ENCODE assay signal across 8 cellular contexts in genomic region chr3:49411968-49412631, GRCh38. TPM values are rescaled to one million over a fixed set of nuclear protein-coding genes. Genes with fewer than 3 reads are reported as not detected.
DNase-seq lines count a peak whose midpoint lies in the region; ATAC-seq, FAIRE-seq and TF ChIP-seq lines count a peak whose summit lies in the region.

RHOA (minus strand) TSS chr3:49411976; CDS start chr3:49375589, 36,387 bp downstream.
TCTA (plus strand) TSS chr3:49412423; CDS start chr3:49412427, 4 bp downstream.

- peak within 1 kb of the TSS; percentile 87 for H2BK120ac ChIP-seq in trophoblast cell (ENCODE audit: insufficient read depth, low read length, poor library complexity)

- H3K27me3 ChIP-seq in trophoblast cell (ENCODE audit: insufficient read depth, low read length) (no peaks in the 10 kb centered on the region), transverse colon (no peaks in the 10 kb centered on the region)

- peak within 1 kb of the TSS; percentile 97 for H2BK5ac ChIP-seq in trophoblast cell (ENCODE audit: low read depth, low read length, poor library complexity)

- H3K9me3 Mint-ChIP-seq in T-cell: no peaks in the 10 kb centered on the region

- peak; percentile 1 for TF ChIP-seq EP300 in transverse colon (IDR thresholded peaks at IDR 0.05; ENCODE audit: low read depth)

- H3K27me3 Mint-ChIP-seq in T-cell: no peaks in the 10 kb centered on the region

- H3K79me2 ChIP-seq in trophoblast cell (ENCODE audit: control insufficient read depth, insufficient read depth, low read length, poor library complexity): peaks cover 20% of the 10 kb centered on the region

- H3K4me3 Mint-ChIP-seq in T-cell: peak within 1 kb of the TSS; percentile 88 to 94 (median 91)

- H3K9ac ChIP-seq in trophoblast cell (ENCODE audit: low read length): peak within 1 kb of the TSS; percentile 94

- H3K27ac ChIP-seq in adipose tissue (ENCODE audit: low read depth, low read length) (peak within 1 kb of the TSS; percentile 99), trophoblast cell (ENCODE audit: low read depth, low read length) (peak within 1 kb of the TSS; percentile 92), transverse colon (peak within 1 kb of the TSS; percentile 98 to 99 (median 98))

- DNase-seq in GM12891 (ENCODE audit: insufficient read length, low spot score) (peak; percentile 93), NCI-H1436 treated with DMSO at 0.1 percent for 48 hours (lab: John Stamatoyannopoulos, UW) (peak; percentile 85), T-cell (peak; percentile 95 to 100 (median 99)), cardiac septum (ENCODE audit: low spot score) (peak; percentile 99), trophoblast cell (peak; percentile 100), transverse colon (peak; percentile 99)

- in situ Hi-C loops in transverse colon (cut with MboI; ENCODE audit: low pct_ligation_motif_present in 1 of 4, low pct_unique_long_range_greater_than_20kb in 1 of 4, low sequenced_read_pairs in 3 of 4): no loop called here

- 0% methylated on average over 62 of the region's 62 CpGs for WGBS in adipose tissue, 3 donors
- no CpG with 5 or more reads among the region's 62 CpGs for WGBS in trophoblast cell (ENCODE audit: extremely low coverage, insufficient coverage, insufficient read length)
- 1% methylated on average over 30 of the region's 62 CpGs; no CpG with 5 or more reads in 1 of the 2 donors for WGBS in transverse colon (ENCODE audit: low coverage in 1 of 2), 2 donors

- peak within 1 kb of the TSS; percentile 99 for H3K14ac ChIP-seq in trophoblast cell (ENCODE audit: low read length)

- peak within 1 kb of the TSS; percentile 98 for H4K91ac ChIP-seq in trophoblast cell (ENCODE audit: low read depth, low read length)

- H3K36me3 ChIP-seq in trophoblast cell (ENCODE audit: control insufficient read depth in 1 of 2, insufficient read depth in 2 of 2, low read length in 2 of 2): peaks cover 2 to 11% of the 10 kb centered on the region in 2 experiments
- H3K36me3 ChIP-seq in transverse colon: no peaks in the 10 kb centered on the region

- H3K9me3 ChIP-seq in trophoblast cell (ENCODE audit: insufficient read depth, low read depth, low read length) (peaks cover 2% of the 10 kb centered on the region), transverse colon (no peaks in the 10 kb centered on the region)

- TF ChIP-seq POLR2A in GM12891 (IDR thresholded peaks at IDR 0.05; ENCODE audit: low read depth, low read length) (peak; percentile 98), transverse colon (IDR thresholded peaks at IDR 0.05) (peak; percentile 98)

- peak within 1 kb of the TSS; percentile 94 for H2AFZ ChIP-seq in trophoblast cell (ENCODE audit: insufficient read depth, low read length, poor library complexity)

- H2AK5ac ChIP-seq in trophoblast cell (ENCODE audit: low read length): peak within 1 kb of the TSS; percentile 97

- no peak for TF ChIP-seq CTCF in transverse colon (IDR thresholded peaks at IDR 0.05)

- H3K18ac ChIP-seq in trophoblast cell (ENCODE audit: low read length): peak within 1 kb of the TSS; percentile 99

- peaks cover 13% of the 10 kb centered on the region for H3K79me1 ChIP-seq in trophoblast cell (ENCODE audit: low read length)

- H3K4me1 ChIP-seq in trophoblast cell (ENCODE audit: control insufficient read depth in 1 of 2, insufficient read depth in 2 of 2, low read length in 2 of 2) (peaks cover 15 to 25% of the 10 kb centered on the region in 2 experiments), transverse colon (peaks cover 26 to 69% (median 37%) of the 10 kb centered on the region in 4 donors)

- H4K12ac ChIP-seq in trophoblast cell (ENCODE audit: low read depth, low read length): peak within 1 kb of the TSS; percentile 98

- no peak within 1 kb of the TSS for H3K23ac ChIP-seq in trophoblast cell (ENCODE audit: low read length)

- FAIRE-seq in GM12891 (lab: Jason Lieb, UNC): peak; percentile 100

- H3K4ac ChIP-seq in trophoblast cell (ENCODE audit: low read depth, low read length): peak within 1 kb of the TSS; percentile 99

- peak within 1 kb of the TSS; percentile 95 to 96 for H3K27ac Mint-ChIP-seq in T-cell

- intact Hi-C loops in cardiac septum (cut with DNase I) (loop anchor here (1.0 to 5.0 kb wide), 4 partner anchors 17 to 70 kb away; partner anchors contain the start of genes DAG1, GPX1, NICN1 and USP4), transverse colon (cut with DNase I; ENCODE audit: low total_unique reads) (loop anchor here (2.0 kb wide), 1 partner anchor 71 kb away; the partner anchor contains the start of gene USP4)

- POLR2A ChIA-PET in T-cell (lab: Charles Lee): interaction anchor here (0.5 to 1.2 kb wide), 8 partner anchors 17 to 312 kb away, joined by 3 to 8 read pairs (median 4); partner anchors contain the start of genes DAG1 (in 1 of the 2), NICN1 (in 1 of the 2), USP19 (in 1 of the 2) and USP4 (in 1 of the 2)

- peak within 1 kb of the TSS; percentile 87 for H3K4me2 ChIP-seq in trophoblast cell (ENCODE audit: low read length)

- H3K4me3 ChIP-seq in trophoblast cell (ENCODE audit: low read depth, low read length): peak within 1 kb of the TSS; percentile 87
- peak within 1 kb of the TSS; percentile 75 to 92 (median 83) for H3K4me3 ChIP-seq in transverse colon

- ATAC-seq in HG02840 (IDR thresholded peaks at IDR 0.05; ENCODE audit: low FRiP score, unreplicated experiment) (peak; percentile 90), T-cell (replicated peaks in 1 of 4) (peak; percentile 86 to 90 (median 88))

- no peak within 1 kb of the TSS for H2BK12ac ChIP-seq in trophoblast cell (ENCODE audit: low read length)

- H3K4me1 Mint-ChIP-seq in T-cell: peaks cover 71 to 79% (median 73%) of the 10 kb centered on the region in 3 donors

- H4K8ac ChIP-seq in trophoblast cell (ENCODE audit: low read depth, low read length): peak within 1 kb of the TSS; percentile 97

- CTCF ChIA-PET in T-cell (lab: Charles Lee): interaction anchor here (0.7 to 2.3 kb wide), 5 partner anchors 14 to 117 kb away, joined by 3 to 23 read pairs (median 5); partner anchors contain the start of gene USP4 (in 1 of the 2)

- peaks cover 3% of the 10 kb centered on the region for H3K36me3 Mint-ChIP-seq in T-cell

TF ChIP-seq in GM12891, 5 proteins besides CTCF, POLR2A, EP300 and RAD21:
- TF ChIP-seq SPI1 (IDR thresholded peaks at IDR 0.05; ENCODE audit: low read depth, low read length): no peak
- TF ChIP-seq POLR2AphosphoS5 (IDR thresholded peaks at IDR 0.05; ENCODE audit: low read depth, low read length): peak; percentile 98
- TF ChIP-seq PAX5 (IDR thresholded peaks at IDR 0.05; ENCODE audit: insufficient read depth, low read length, severe bottlenecking): no peak
- TF ChIP-seq POU2F2 (IDR thresholded peaks at IDR 0.05; ENCODE audit: low read depth, low read length): peak; percentile 67
- TF ChIP-seq TAF1 (IDR thresholded peaks at IDR 0.05; ENCODE audit: low read depth, low read length): peak; percentile 86
TF ChIP-seq in GM12891: peak in this region for 3.

RNA-seq across cellular contexts. Expression of gene RHOA, which starts in this region (rescaled TPM):
- 379 TPM for polyA plus RNA-seq in GM12891 (2012; ENCODE audit: low read depth, missing spikeins)
- total RNA-seq in T-cell: 100 to 1,000 TPM; 247 to 279 (median 269) TPM
- polyA plus RNA-seq in adipose tissue: 100 to 1,000 TPM; 162 to 513 (median 415) TPM
- total RNA-seq in cardiac septum: 340 TPM
- polyA plus RNA-seq in trophoblast cell (2013): 556 and 567 TPM in 2 replicates
- 100 to 1,000 TPM; 302 to 526 (median 401) TPM for total RNA-seq in transverse colon

RNA-seq across cellular contexts. Expression of gene TCTA, which starts in this region (rescaled TPM):
- polyA plus RNA-seq in GM12891 (2012; ENCODE audit: low read depth, missing spikeins): 17.7 TPM
- total RNA-seq in T-cell (10 to 100 TPM; 22.8 to 38.2 (median 34.3) TPM), cardiac septum (26.5 TPM), transverse colon (10 to 100 TPM in 3 of 4 donors, 1 to 10 TPM in 1; 7.8 to 59.8 (median 38.6) TPM)
- polyA plus RNA-seq in adipose tissue: 10 to 100 TPM; 19.9 to 33.8 (median 31.2) TPM
- polyA plus RNA-seq in trophoblast cell (2013): 6.3 and 6.5 TPM in 2 replicates

Comparison
In these comparisons a context has a peak if more than half of its experiments do, and no peak if none do; other contexts are left out.
1. Peak in every context shown above with its lines: DNase-seq, ATAC-seq, H3K4me3 ChIP-seq and H3K27ac ChIP-seq.